Comparison of ENCODE assay signal across 8 cellular contexts in genomic region chr16:24635900-24636610, GRCh38.
DNase-seq lines count a peak whose midpoint lies in the region; ATAC-seq and TF ChIP-seq lines count a peak whose summit lies in the region.
"Had no signal": no experiment of that assay in that cellular context is flagged by ENCODE, and none has a peak within 500 bp of the region (broad histone marks: within the 10 kb centered on the region; RNA-seq: fewer than 3 reads in every experiment).

No MANE protein-coding gene starts in this region.

- no peaks in the 10 kb centered on the region for H3K9me3 ChIP-seq in transverse colon

- no peak for TF ChIP-seq CTCF in LNCaP clone FGC (IDR thresholded peaks at IDR 0.05; ENCODE audit: control insufficient read depth, extremely low read depth, insufficient read depth)
- no peak for TF ChIP-seq CTCF in transverse colon (IDR thresholded peaks at IDR 0.05)

- 32 to 33% methylated on average over 5 to 6 of the region's 6 CpGs for WGBS in transverse colon (ENCODE audit: low coverage in 1 of 2), 2 donors

- intact Hi-C loops in transverse colon (cut with DNase I; ENCODE audit: low total_unique reads), result no loop called here

- no peaks in the 10 kb centered on the region for H3K27me3 ChIP-seq in transverse colon

- in situ Hi-C loops in transverse colon (cut with MboI; ENCODE audit: low pct_ligation_motif_present in 1 of 4, low pct_unique_long_range_greater_than_20kb in 1 of 4, low sequenced_read_pairs in 3 of 4), result no loop called here

- peak; percentile 55 for DNase-seq in LNCaP clone FGC (ENCODE audit: low read depth)
- DNase-seq in amniotic stem cell (lab: John Stamatoyannopoulos, UW), result peak; percentile 54
- peak in 42 of 51 donors; percentile 1 to 66 (median 21) for DNase-seq in hypothalamus (lab: John Stamatoyannopoulos, UW)
- DNase-seq in transverse colon, result peak; percentile 66
- no peak for DNase-seq in activated effector memory CD4-positive, alpha-beta T cell treated with Interleukin-2 at 50 U/mL for 16 hours

- no peaks in the 10 kb centered on the region for H3K36me3 ChIP-seq in transverse colon

- ATAC-seq in GM19397 (IDR thresholded peaks at IDR 0.05; ENCODE audit: unreplicated experiment), result no peak
- ATAC-seq in GM21825 (IDR thresholded peaks at IDR 0.05; ENCODE audit: unreplicated experiment), result no peak

- H3K4me1 ChIP-seq in transverse colon, result peaks cover 0 to 11% (median 7%) of the 10 kb centered on the region in 4 donors

- H3K27ac ChIP-seq in transverse colon, result peak overlapping the region in 3 of 4 donors; percentile 21 to 41 (median 28)
- H3K27ac ChIP-seq: HL-60 had no signal

- no peak for TF ChIP-seq POLR2A in transverse colon (IDR thresholded peaks at IDR 0.05)

- TF ChIP-seq EP300 in transverse colon (IDR thresholded peaks at IDR 0.05; ENCODE audit: low read depth), result no peak

- H3K4me3 ChIP-seq in LNCaP clone FGC (ENCODE audit: low read depth, low read length), result no peak overlapping the region
- no peak overlapping the region for H3K4me3 ChIP-seq in transverse colon
